ENCODE assay signal across 8 cellular contexts in genomic region chr3:39107056-39107873, GRCh38. TPM values are rescaled to one million over a fixed set of nuclear protein-coding genes. Genes with fewer than 3 reads are reported as not detected.
A peak's percentile ranks its signal among the peaks of the same experiment; 100 is the strongest.
DNase-seq lines count a peak whose midpoint lies in the region; ATAC-seq and TF ChIP-seq lines count a peak whose summit lies in the region.

Gene GORASP1, minus strand, starts transcription at chr3:39107627. Its CDS starts 86 bp downstream, at chr3:39107541.
Gene TTC21A, plus strand, starts transcription at chr3:39107680. Its CDS starts 158 bp downstream, at chr3:39107838.

- peak within 1 kb of the TSS; percentile 68 for H3K27ac Mint-ChIP-seq in activated CD8-positive, alpha-beta T cell treated with anti-CD3 and anti-CD28 coated beads for 36 hours

- H3K9me3 Mint-ChIP-seq in activated CD8-positive, alpha-beta T cell treated with anti-CD3 and anti-CD28 coated beads for 36 hours = no peaks in the 10 kb centered on the region

- DNase-seq in BJ (ENCODE audit: low read depth) = peak; percentile 41
- peak; percentile 86 for DNase-seq in NCI-H69 (lab: John Stamatoyannopoulos, UW)
- DNase-seq in activated CD8-positive, alpha-beta T cell treated with anti-CD3 and anti-CD28 coated beads for 36 hours = peak; percentile 72
- peak; percentile 53 for DNase-seq in effector CD4-positive, alpha-beta T cell
- DNase-seq in lung microvascular endothelial cell (ENCODE audit: low read depth in 2 of 2) = peak; percentile 87 to 88
- DNase-seq in stimulated activated CD4-positive, alpha-beta T cell treated with anti-CD3 and anti-CD28 coated beads, TNF-alpha, amount 100 ng/mL, for 24 hours (ENCODE audit: low read depth in 3 of 3) = peak; percentile 24 to 66 (median 34)

- peaks cover 37% of the 10 kb centered on the region for H3K4me1 Mint-ChIP-seq in activated CD8-positive, alpha-beta T cell treated with anti-CD3 and anti-CD28 coated beads for 36 hours (ENCODE audit: low read depth)

- no peaks in the 10 kb centered on the region for H3K36me3 Mint-ChIP-seq in activated CD8-positive, alpha-beta T cell treated with anti-CD3 and anti-CD28 coated beads for 36 hours (ENCODE audit: low read depth)

- peak within 1 kb of the TSS; percentile 87 for H3K4me3 Mint-ChIP-seq in activated CD8-positive, alpha-beta T cell treated with anti-CD3 and anti-CD28 coated beads for 36 hours

- no peaks in the 10 kb centered on the region for H3K36me3 ChIP-seq in BJ (ENCODE audit: control insufficient read depth, insufficient read depth, low read length)

- CTCF ChIA-PET in BJ (lab: Yijun Ruan, JAX) = interaction anchor here (0.8 to 4.7 kb wide), 11 partner anchors 9 to 185 kb away, joined by 3 to 25 read pairs (median 4); no protein-coding TSS in a partner anchor
- CTCF ChIA-PET in activated CD8-positive, alpha-beta T cell treated with anti-CD3 and anti-CD28 coated beads for 36 hours (lab: Charles Lee) = interaction anchor here (0.9 to 6.9 kb wide), 7 partner anchors 9 to 187 kb away, joined by 3 to 50 read pairs (median 4); no protein-coding TSS in a partner anchor

- POLR2A ChIA-PET in BJ (lab: Charles Lee) = interaction anchor here (0.6 kb wide), 1 partner anchor 9 kb away, joined by 3 read pairs; no protein-coding TSS in a partner anchor
- POLR2A ChIA-PET in activated CD8-positive, alpha-beta T cell treated with anti-CD3 and anti-CD28 coated beads for 36 hours (lab: Charles Lee) = interaction anchor here (0.5 to 1.5 kb wide), 14 partner anchors 9 to 301 kb away, joined by 3 to 5 read pairs (median 3); no protein-coding TSS in a partner anchor

- H3K4me3 ChIP-seq in BJ (ENCODE audit: low read depth, low read length) = peak within 1 kb of the TSS; percentile 89

- peak; percentile 64 for ATAC-seq in GM19035 (IDR thresholded peaks at IDR 0.05; ENCODE audit: unreplicated experiment)
- peak; percentile 70 for ATAC-seq in HG03439 (IDR thresholded peaks at IDR 0.05; ENCODE audit: unreplicated experiment)
- peak; percentile 47 for ATAC-seq in activated CD8-positive, alpha-beta T cell treated with anti-CD3 and anti-CD28 coated beads for 36 hours

- no peaks in the 10 kb centered on the region for H3K27me3 ChIP-seq in BJ (ENCODE audit: control insufficient read depth, insufficient read depth, low read length)

- H3K27me3 Mint-ChIP-seq in activated CD8-positive, alpha-beta T cell treated with anti-CD3 and anti-CD28 coated beads for 36 hours = no peaks in the 10 kb centered on the region

- intact Hi-C loops in activated CD8-positive, alpha-beta T cell treated with anti-CD3 and anti-CD28 coated beads for 36 hours (cut with micrococcal nuclease) = loop anchor here (5.0 kb wide), 2 partner anchors 40 to 180 kb away; no protein-coding TSS in a partner anchor

- no peak for TF ChIP-seq CTCF in BJ (IDR thresholded peaks at IDR 0.05; ENCODE audit: insufficient read depth, low read depth, low read length)
- no peak for TF ChIP-seq CTCF in activated CD8-positive, alpha-beta T cell treated with anti-CD3 and anti-CD28 coated beads for 36 hours (IDR thresholded peaks at IDR 0.05)

RNA-seq across cellular contexts. Expression of gene GORASP1, which starts in this region (rescaled TPM):
- 58.3 and 87.0 TPM in 2 replicates for polyA plus RNA-seq in BJ (2011; rRNA removed)
- 45.8 and 64.5 TPM in 2 replicates for polyA minus RNA-seq in BJ (2011; rRNA and poly(A)+ RNA removed)
- total RNA-seq in activated CD8-positive, alpha-beta T cell treated with anti-CD3 and anti-CD28 coated beads for 36 hours = 10 to 100 TPM; 16.2 to 18.3 TPM
- 22.4 and 31.3 TPM in 2 replicates for total RNA-seq in lung microvascular endothelial cell

RNA-seq across cellular contexts. Expression of gene TTC21A, which starts in this region (rescaled TPM):
- polyA plus RNA-seq in BJ (2011; rRNA removed) = 2.3 and 3.1 TPM in 2 replicates
- polyA minus RNA-seq in BJ (2011; rRNA and poly(A)+ RNA removed) = 3.0 and 4.4 TPM in 2 replicates
- under 1 TPM; 0.69 to 0.79 TPM for total RNA-seq in activated CD8-positive, alpha-beta T cell treated with anti-CD3 and anti-CD28 coated beads for 36 hours
- 1.3 and 1.6 TPM in 2 replicates for total RNA-seq in lung microvascular endothelial cell

Comparison
In these comparisons a context has a peak if more than half of its experiments do, and no peak if none do; other contexts are left out.
1. Peak in every context shown above with its lines: DNase-seq, ATAC-seq and H3K4me3 ChIP-seq.
2. DNase-seq: peak in every context shown above with its lines; median percentile 88 in lung microvascular endothelial cell; 86 in NCI-H69; 72 in activated CD8-positive, alpha-beta T cell treated with anti-CD3 and anti-CD28 coated beads for 36 hours; 53 in effector CD4-positive, alpha-beta T cell; 41 in BJ; 34 in stimulated activated CD4-positive, alpha-beta T cell treated with anti-CD3 and anti-CD28 coated beads, TNF-alpha, amount 100 ng/mL, for 24 hours.